ENCODE assay signal across 3 cellular contexts in the genomic region with DNA sequence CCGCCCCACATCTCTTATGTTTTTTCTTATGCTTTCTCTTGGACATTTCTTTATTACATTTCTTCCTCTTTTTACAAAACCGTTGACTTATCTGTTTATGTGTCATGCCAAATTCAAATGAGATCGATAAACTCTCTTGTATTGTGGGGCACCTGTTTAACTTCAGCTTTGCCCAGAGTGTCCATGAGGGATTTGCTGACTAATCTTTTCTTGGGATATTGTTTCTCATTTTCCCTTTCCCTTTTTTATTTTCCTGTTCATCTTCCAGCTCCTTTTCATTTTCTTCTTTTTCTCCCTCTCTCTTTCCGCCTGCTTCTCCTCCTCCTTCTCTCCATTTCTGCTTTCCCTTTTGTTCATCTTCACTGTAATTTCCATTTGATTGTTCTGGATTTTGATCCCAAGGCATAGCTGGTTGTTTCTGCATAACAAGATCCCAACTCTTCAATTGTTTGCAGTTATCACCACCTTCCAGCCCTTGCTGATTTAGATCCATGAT.
TF ChIP-seq lines count a peak whose summit lies in the region.

No MANE protein-coding gene starts in this region.

TF ChIP-seq in A549, 52 proteins besides CTCF, POLR2A, EP300 and RAD21:
- TF ChIP-seq CHD4 (IDR thresholded peaks at IDR 0.05; ENCODE audit: borderline replicate concordance) (no peak), MAFK (IDR thresholded peaks at IDR 0.05; ENCODE audit: partially characterized antibody) (peak; percentile 66)
TF ChIP-seq in A549: peak in this region for 1.

TF ChIP-seq in HEK293, 187 proteins besides CTCF, POLR2A, EP300 and RAD21:
- TF ChIP-seq ZNF37A (tag by site-specific recombination; IDR thresholded peaks at IDR 0.05) (no peak), ZNF155 (tag by site-specific recombination; IDR thresholded peaks at IDR 0.05) (no peak), PRDM1 (tag by site-specific recombination; IDR thresholded peaks at IDR 0.05) (peak; percentile 93), ZNF518A (tag by site-specific recombination; conservative IDR thresholded peaks at IDR 0.05; ENCODE audit: low read depth) (no peak)

TF ChIP-seq in K562, 482 proteins besides CTCF, POLR2A, EP300 and RAD21:
- TF ChIP-seq ZNF3 (CRISPR knock-in tag; IDR thresholded peaks at IDR 0.05) (no peak), OTX1 (CRISPR knock-in tag; IDR thresholded peaks at IDR 0.05) (no peak), MIER1 (IDR thresholded peaks at IDR 0.05; ENCODE audit: low read depth) (no peak), MAFF (IDR thresholded peaks at IDR 0.05; ENCODE audit: low read length) (0 out of 2 replicates have a peak, but pooled peaks have one; percentile 42), MAFK (IDR thresholded peaks at IDR 0.05; ENCODE audit: low read length) (peak; percentile 55; the same call in 1 of the 2 replicates), ZNF316 (IDR thresholded peaks at IDR 0.05) (peak; percentile 88), C11orf30 (IDR thresholded peaks at IDR 0.05; ENCODE audit: low read depth) (peak; percentile 80), MAFG (tag; conservative IDR thresholded peaks at IDR 0.05) (peak; percentile 64)
